ENCODE assay signal across 8 cellular contexts in genomic region chr7:25949672-25950487, GRCh38.
DNase-seq lines count a peak whose midpoint lies in the region; ATAC-seq, FAIRE-seq and TF ChIP-seq lines count a peak whose summit lies in the region.

No MANE protein-coding gene starts in this region.

- FAIRE-seq in keratinocyte (lab: Jason Lieb, UNC) = no peak

- H4K20me1 ChIP-seq in BLaER1 (no peaks in the 10 kb centered on the region), keratinocyte (ENCODE audit: control insufficient read depth, extremely low read depth, insufficient read depth, low read length) (no peaks in the 10 kb centered on the region)

- H3K4me1 ChIP-seq in BLaER1 (peaks cover 39% of the 10 kb centered on the region), keratinocyte (ENCODE audit: control insufficient read depth, extremely low read depth, insufficient read depth, low read length) (peaks cover 32% of the 10 kb centered on the region), thoracic aorta (ENCODE audit: control insufficient read depth in 1 of 2, low read depth in 2 of 2) (peaks cover 5 to 21% of the 10 kb centered on the region in 2 donors)

- H3K27ac ChIP-seq in BLaER1 (no peak overlapping the region), keratinocyte (ENCODE audit: control insufficient read depth, insufficient read depth, low read length) (peak overlapping the region; percentile 62), thoracic aorta (no peak overlapping the region)

- TF ChIP-seq CTCF in keratinocyte (optimal IDR thresholded peaks at IDR 0.05 in 1 of 3, IDR thresholded peaks at IDR 0.05 in 1 of 3, conservative IDR thresholded peaks at IDR 0.05 in 1 of 3; ENCODE audit: extremely low read depth in 1 of 3, insufficient read depth in 2 of 3, low read length in 3 of 3) = peak in 1 of 3 experiments; percentile 6
- no peak for TF ChIP-seq CTCF in thoracic aorta (IDR thresholded peaks at IDR 0.05)

- peak overlapping the region; percentile 71 for H3K27ac Mint-ChIP-seq in activated T-helper 17 cell treated with anti-CD3 and anti-CD28 coated beads, Interleukin-2, amount 50 U/mL, for 72 hours

- H3K9me3 ChIP-seq in BLaER1 (no peaks in the 10 kb centered on the region), keratinocyte (ENCODE audit: control insufficient read depth, low read depth, low read length) (no peaks in the 10 kb centered on the region), thoracic aorta (no peaks in the 10 kb centered on the region)

- H3K27me3 ChIP-seq in BLaER1 (no peaks in the 10 kb centered on the region), H7 (ENCODE audit: control insufficient read depth, insufficient read depth, low read length) (no peaks in the 10 kb centered on the region; the same call in 1 of the 2 replicates), keratinocyte (ENCODE audit: control insufficient read depth, extremely low read depth, insufficient read depth, low read length) (no peaks in the 10 kb centered on the region), thoracic aorta (replicated peaks; ENCODE audit: insufficient read depth) (no peaks in the 10 kb centered on the region)

- H3K79me2 ChIP-seq in keratinocyte (ENCODE audit: control insufficient read depth, insufficient read depth, low read length) = peaks cover 9% of the 10 kb centered on the region

- H3K9ac ChIP-seq in BLaER1 = peak overlapping the region; percentile 72; the same call in 1 of the 2 replicates
- peak overlapping the region; percentile 79 for H3K9ac ChIP-seq in keratinocyte (ENCODE audit: control insufficient read depth, extremely low read depth, insufficient read depth, low read length)

- H3K4me2 ChIP-seq in BLaER1 (peak overlapping the region; percentile 96), keratinocyte (ENCODE audit: control insufficient read depth, extremely low read depth, insufficient read depth, low read depth, low read length) (peak overlapping the region; percentile 100)

- H3K4me3 ChIP-seq in BLaER1 (peak overlapping the region; percentile 74), H7 (ENCODE audit: insufficient read depth, low read depth, low read length) (peak overlapping the region; percentile 68), keratinocyte (ENCODE audit: control insufficient read depth in 2 of 3, extremely low read depth in 1 of 3, insufficient read depth in 2 of 3, low read depth in 1 of 3, low read length in 3 of 3) (peak overlapping the region; percentile 74 to 91 (median 84)), thoracic aorta (peak overlapping the region; percentile 77)

- H3K27me3 Mint-ChIP-seq in activated T-helper 17 cell treated with anti-CD3 and anti-CD28 coated beads, Interleukin-2, amount 50 U/mL, for 72 hours = no peaks in the 10 kb centered on the region

- dilution Hi-C loops in keratinocyte (cut with MboI; ENCODE audit: extremely low pct_ligation_motif_present, low sequenced_read_pairs) = no loop called here

- no peaks in the 10 kb centered on the region for H3K9me1 ChIP-seq in keratinocyte (ENCODE audit: control insufficient read depth, extremely low read depth, insufficient read depth, low read length)

- H3K9me3 Mint-ChIP-seq in activated T-helper 17 cell treated with anti-CD3 and anti-CD28 coated beads, Interleukin-2, amount 50 U/mL, for 72 hours = no peaks in the 10 kb centered on the region

- peak overlapping the region; percentile 82 for H2AFZ ChIP-seq in keratinocyte (ENCODE audit: control insufficient read depth, low read length)

- H3K4me1 Mint-ChIP-seq in activated T-helper 17 cell treated with anti-CD3 and anti-CD28 coated beads, Interleukin-2, amount 50 U/mL, for 72 hours = peaks cover 5% of the 10 kb centered on the region

- ATAC-seq in activated T-helper 17 cell treated with anti-CD3 and anti-CD28 coated beads, Interleukin-2, amount 50 U/mL, for 72 hours (replicated peaks) = no peak
- ATAC-seq in thoracic aorta (ENCODE audit: insufficient number of reproducible peaks, low FRiP score, low read depth) (no peak), HG02852 (IDR thresholded peaks at IDR 0.05; ENCODE audit: unreplicated experiment) (no peak), HG03280 (IDR thresholded peaks at IDR 0.05; ENCODE audit: unreplicated experiment) (no peak)

- H3K4me3 Mint-ChIP-seq in activated T-helper 17 cell treated with anti-CD3 and anti-CD28 coated beads, Interleukin-2, amount 50 U/mL, for 72 hours = peak overlapping the region; percentile 76

- DNase-seq in H7 (peak; percentile 53), keratinocyte (ENCODE audit: low read depth, low spot score) (no peak), thoracic aorta (ENCODE audit: low spot score) (no peak), NCI-H1436 treated with DMSO at 0.1 percent for 48 hours (lab: John Stamatoyannopoulos, UW) (no peak)

- H3K36me3 Mint-ChIP-seq in activated T-helper 17 cell treated with anti-CD3 and anti-CD28 coated beads, Interleukin-2, amount 50 U/mL, for 72 hours (ENCODE audit: low read depth) = no peaks in the 10 kb centered on the region

- no peaks in the 10 kb centered on the region for H3K36me3 ChIP-seq in BLaER1
- H3K36me3 ChIP-seq in H7 (replicated peaks; ENCODE audit: control insufficient read depth, insufficient read depth, low read length) = no peaks in the 10 kb centered on the region
- H3K36me3 ChIP-seq in keratinocyte (ENCODE audit: control insufficient read depth in 2 of 2, extremely low read depth in 1 of 2, insufficient read depth in 2 of 2, low read length in 2 of 2) = no peaks in the 10 kb centered on the region
- no peaks in the 10 kb centered on the region for H3K36me3 ChIP-seq in thoracic aorta
